ENCODE assay signal across 9 cellular contexts in the genomic region with DNA sequence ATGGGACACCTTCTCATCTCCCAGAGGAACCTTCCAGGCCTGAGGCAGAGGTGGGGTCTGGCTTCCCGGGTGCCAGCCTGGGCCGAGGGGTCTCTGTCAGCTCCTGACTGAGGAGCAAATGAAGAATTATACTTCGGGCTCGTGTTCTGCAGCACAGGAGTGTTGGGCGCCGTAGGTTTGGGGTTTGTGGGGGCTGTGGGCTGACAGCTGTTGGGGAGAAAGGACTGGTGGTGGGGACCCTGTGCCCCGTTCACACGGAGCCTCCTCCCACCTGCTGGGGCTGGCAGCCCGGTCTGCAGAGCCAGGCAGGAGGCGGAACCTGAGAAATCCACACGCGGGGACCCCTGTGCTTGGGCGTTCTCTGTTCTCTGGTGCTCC.
"Had no signal": no experiment of that assay in that cellular context is flagged by ENCODE, and none has a peak within 500 bp of the region (broad histone marks: within the 10 kb centered on the region; RNA-seq: fewer than 3 reads in every experiment).

No MANE protein-coding gene starts in this region.

- H3K27me3 Mint-ChIP-seq: activated CD4-positive, alpha-beta memory T cell treated with anti-CD3 and anti-CD28 coated beads, Interleukin-2, amount 10 ng/mL, durations not matched to agents 7 days and 5 days; stimulated activated naive CD8-positive, alpha-beta T cell treated with anti-CD3 and anti-CD28 coated beads, Interleukin-15, Interleukin-2, amounts not matched to agents 100 ng/mL and 50 ng/mL, for 24 hours had no signal

- H3K9me3 Mint-ChIP-seq: activated CD4-positive, alpha-beta memory T cell treated with anti-CD3 and anti-CD28 coated beads, Interleukin-2, amount 10 ng/mL, durations not matched to agents 7 days and 5 days; activated T-helper 1 cell treated with anti-CD3 and anti-CD28 coated beads, Interleukin-12 subunit alpha, Interleukin-12 subunit beta, Interleukin-2, Interleukin-4 antibody, amounts not matched to agents 30 ng/mL and 10 ng/mL and 1 ng/mL, durations not matched to agents 14 hours and 24 hours and 36 hours; brain; dendritic cell treated with granulocyte-macrophage colony-stimulating factor and Interleukin-4, amounts not matched to agents 40 ng/mL and 50 ng/mL, for 4 days; stimulated activated naive CD8-positive, alpha-beta T cell treated with anti-CD3 and anti-CD28 coated beads, Interleukin-15, Interleukin-2, amounts not matched to agents 100 ng/mL and 50 ng/mL, for 24 hours had no signal

- H3K9me3 ChIP-seq: heart right ventricle, tibial artery had no signal

- H3K36me3 Mint-ChIP-seq: activated CD8-positive, alpha-beta memory T cell treated with anti-CD3 and anti-CD28 coated beads, Interleukin-2, amount 10 ng/mL, durations not matched to agents 7 days and 5 days; brain had no signal

- H3K27me3 ChIP-seq: heart right ventricle, tibial artery had no signal

- H3K27ac Mint-ChIP-seq: activated CD4-positive, alpha-beta memory T cell treated with anti-CD3 and anti-CD28 coated beads, Interleukin-2, amount 10 ng/mL, durations not matched to agents 7 days and 5 days; activated CD8-positive, alpha-beta memory T cell treated with anti-CD3 and anti-CD28 coated beads, Interleukin-2, amount 10 ng/mL, durations not matched to agents 7 days and 5 days; activated T-helper 1 cell treated with anti-CD3 and anti-CD28 coated beads, Interleukin-12 subunit alpha, Interleukin-12 subunit beta, Interleukin-2, Interleukin-4 antibody, amounts not matched to agents 30 ng/mL and 10 ng/mL and 1 ng/mL, durations not matched to agents 14 hours and 24 hours and 36 hours; dendritic cell treated with granulocyte-macrophage colony-stimulating factor and Interleukin-4, amounts not matched to agents 40 ng/mL and 50 ng/mL, for 4 days; progenitor cell of endocrine pancreas; stimulated activated naive CD8-positive, alpha-beta T cell treated with anti-CD3 and anti-CD28 coated beads, Interleukin-15, Interleukin-2, amounts not matched to agents 100 ng/mL and 50 ng/mL, for 24 hours had no signal

- H3K4me3 Mint-ChIP-seq: activated CD4-positive, alpha-beta memory T cell treated with anti-CD3 and anti-CD28 coated beads, Interleukin-2, amount 10 ng/mL, durations not matched to agents 7 days and 5 days; stimulated activated naive CD8-positive, alpha-beta T cell treated with anti-CD3 and anti-CD28 coated beads, Interleukin-15, Interleukin-2, amounts not matched to agents 100 ng/mL and 50 ng/mL, for 24 hours had no signal

- H3K36me3 ChIP-seq: heart right ventricle, tibial artery had no signal
